Comparison of ENCODE assay signal across 1 cellular context in genomic region chr11:1438261-1438966, GRCh38.
A peak's percentile ranks its signal among the peaks of the same experiment; 100 is the strongest.
TF ChIP-seq lines count a peak whose summit lies in the region.

No MANE protein-coding gene starts in this region.

TF ChIP-seq in K562, 482 proteins besides CTCF, POLR2A, EP300 and RAD21:
- TF ChIP-seq POLR2B (IDR thresholded peaks at IDR 0.05; ENCODE audit: low read depth, partially characterized antibody), result no peak
- 0 out of 2 replicates have a peak, but pooled peaks have one; percentile 14 for TF ChIP-seq RBFOX2 (IDR thresholded peaks at IDR 0.05; ENCODE audit: low read depth, low read length)
- no peak for TF ChIP-seq SMC3 (conservative IDR thresholded peaks at IDR 0.05; ENCODE audit: insufficient read depth, low read depth, low read length)
- no peak for TF ChIP-seq PHF8 (IDR thresholded peaks at IDR 0.05; ENCODE audit: borderline replicate concordance, low read length)
- no peak for TF ChIP-seq HMG20B (CRISPR knock-in tag; IDR thresholded peaks at IDR 0.05)
- no peak for TF ChIP-seq PTTG1 (tag; IDR thresholded peaks at IDR 0.05; ENCODE audit: low read depth)
